In genomic region chr3:39361252-39361927, GRCh38 we compare ENCODE assay signal across 12 cellular contexts. TPM values are rescaled to one million over a fixed set of nuclear protein-coding genes. Genes with fewer than 3 reads are reported as not detected.
DNase-seq lines count a peak whose midpoint lies in the region; ATAC-seq and TF ChIP-seq lines count a peak whose summit lies in the region.
"Had no signal": no experiment of that assay in that cellular context is flagged by ENCODE, and none has a peak within 500 bp of the region (broad histone marks: within the 10 kb centered on the region; RNA-seq: fewer than 3 reads in every experiment).

No MANE protein-coding gene starts in this region.

- H3K9me3 ChIP-seq in mucosa of descending colon: no peaks in the 10 kb centered on the region
- H3K9me3 ChIP-seq: testis had no signal

- POLR2A ChIA-PET in activated CD4-positive, alpha-beta T cell treated with anti-CD3 and anti-CD28 coated beads, Interleukin-2, amount 10 ng/mL, durations not matched to agents 7 days and 5 days (lab: Charles Lee): interaction anchor here (0.6 kb wide), 1 partner anchor 255 kb away, joined by 3 read pairs; no protein-coding TSS in a partner anchor

- H3K4me1 ChIP-seq in mucosa of descending colon (ENCODE audit: low read depth): no peaks in the 10 kb centered on the region
- H3K4me1 ChIP-seq: parathyroid adenoma, testis had no signal

- TF ChIP-seq CTCF in mucosa of descending colon (IDR thresholded peaks at IDR 0.05) (no peak), omental fat pad (IDR thresholded peaks at IDR 0.05) (no peak)

- H3K36me3 Mint-ChIP-seq in activated CD4-positive, alpha-beta T cell treated with anti-CD3 and anti-CD28 coated beads, Interleukin-2, amount 10 ng/mL, durations not matched to agents 7 days and 5 days (ENCODE audit: low read depth): peaks cover 18% of the 10 kb centered on the region

- DNase-seq in GF-D8 (lab: John Stamatoyannopoulos, UW) (peak; percentile 90), mucosa of descending colon (no peak), omental fat pad (ENCODE audit: low spot score) (no peak), middle frontal gyrus (ENCODE audit: extremely low spot score, low spot score) (no peak), hippocampal formation (lab: John Stamatoyannopoulos, UW) (no peak)
- DNase-seq in activated CD4-positive, alpha-beta T cell treated with anti-CD3 and anti-CD28 coated beads, Interleukin-2, amount 10 ng/mL, durations not matched to agents 7 days and 5 days: peak; percentile 69
- DNase-seq: testis had no signal

- no peaks in the 10 kb centered on the region for H3K36me3 ChIP-seq in mucosa of descending colon (ENCODE audit: low read depth)
- H3K36me3 ChIP-seq: cardiac muscle cell had no signal

- peaks cover 62% of the 10 kb centered on the region for H3K4me1 Mint-ChIP-seq in activated CD4-positive, alpha-beta T cell treated with anti-CD3 and anti-CD28 coated beads, Interleukin-2, amount 10 ng/mL, durations not matched to agents 7 days and 5 days

- peak overlapping the region; percentile 59 for H3K4me3 Mint-ChIP-seq in activated CD4-positive, alpha-beta T cell treated with anti-CD3 and anti-CD28 coated beads, Interleukin-2, amount 10 ng/mL, durations not matched to agents 7 days and 5 days

- intact Hi-C loops in mucosa of descending colon (cut with DNase I, micrococcal nuclease): no loop called here

- ATAC-seq in HG02759 (IDR thresholded peaks at IDR 0.05; ENCODE audit: unreplicated experiment): peak; percentile 72
- peak; percentile 25 for ATAC-seq in mucosa of descending colon
- no peak for ATAC-seq in omental fat pad (ENCODE audit: low FRiP score)
- ATAC-seq in HG03135 (IDR thresholded peaks at IDR 0.05; ENCODE audit: unreplicated experiment): no peak

- H3K9me3 Mint-ChIP-seq in activated CD4-positive, alpha-beta T cell treated with anti-CD3 and anti-CD28 coated beads, Interleukin-2, amount 10 ng/mL, durations not matched to agents 7 days and 5 days: peaks cover 12% of the 10 kb centered on the region

- H3K4me3 ChIP-seq in mucosa of descending colon: no peak overlapping the region
- H3K4me3 ChIP-seq: cardiac muscle cell, testis had no signal

- CTCF ChIA-PET in activated CD4-positive, alpha-beta T cell treated with anti-CD3 and anti-CD28 coated beads, Interleukin-2, amount 10 ng/mL, durations not matched to agents 7 days and 5 days (lab: Charles Lee): interaction anchor here (1.1 to 1.6 kb wide), 8 partner anchors 9 to 165 kb away, joined by 3 to 8 read pairs (median 4); partner anchors contain the start of gene RPSA

- H3K27ac Mint-ChIP-seq in activated CD4-positive, alpha-beta T cell treated with anti-CD3 and anti-CD28 coated beads, Interleukin-2, amount 10 ng/mL, durations not matched to agents 7 days and 5 days: peak overlapping the region; percentile 59

- peaks cover 24% of the 10 kb centered on the region for H3K27me3 Mint-ChIP-seq in activated CD4-positive, alpha-beta T cell treated with anti-CD3 and anti-CD28 coated beads, Interleukin-2, amount 10 ng/mL, durations not matched to agents 7 days and 5 days

RNA-seq across cellular contexts. Expression of gene SLC25A38, which starts 21.8 kb away (rescaled TPM):
- total RNA-seq in activated CD4-positive, alpha-beta T cell treated with anti-CD3 and anti-CD28 coated beads, Interleukin-2, amount 10 ng/mL, durations not matched to agents 7 days and 5 days: 10 to 100 TPM; 34.0 to 35.1 TPM
- total RNA-seq in mucosa of descending colon (10 to 100 TPM; 29.3 to 35.3 (median 34.4) TPM), omental fat pad (10 to 100 TPM; 18.8 to 25.7 (median 22.8) TPM)

RNA-seq across cellular contexts. Expression of gene CCR8, which starts 31.9 kb away (rescaled TPM):
- total RNA-seq in activated CD4-positive, alpha-beta T cell treated with anti-CD3 and anti-CD28 coated beads, Interleukin-2, amount 10 ng/mL, durations not matched to agents 7 days and 5 days: 1 to 10 TPM in 1 of 2 experiments, under 1 TPM in 1; 0.74 to 1.9 TPM
- total RNA-seq in mucosa of descending colon (under 1 TPM in 1 of 3 donors, not detected in 2; 0.36 TPM), omental fat pad (not detected)
- total RNA-seq: cardiac muscle cell, M059J, testis had no signal

RNA-seq across cellular contexts. Expression of gene RPSA, which starts 45.1 kb away (rescaled TPM):
- 1,000 to 10,000 TPM; 1,760 to 1,774 TPM for total RNA-seq in activated CD4-positive, alpha-beta T cell treated with anti-CD3 and anti-CD28 coated beads, Interleukin-2, amount 10 ng/mL, durations not matched to agents 7 days and 5 days
- total RNA-seq in mucosa of descending colon (1,000 to 10,000 TPM in 1 of 3 donors, 100 to 1,000 TPM in 2; 692 to 1,050 (median 908) TPM), omental fat pad (1,000 to 10,000 TPM in 2 of 4 donors, 100 to 1,000 TPM in 2; 890 to 1,192 (median 1,008) TPM)

Comparison
In these comparisons a context has a peak if more than half of its experiments do, and no peak if none do; other contexts are left out.
1. DNase-seq: peak in GF-D8 (single experiment) and activated CD4-positive, alpha-beta T cell treated with anti-CD3 and anti-CD28 coated beads, Interleukin-2, amount 10 ng/mL, durations not matched to agents 7 days and 5 days (single experiment); none in mucosa of descending colon (0 of 3), omental fat pad (single experiment), middle frontal gyrus (single experiment) and hippocampal formation (0 of 2).
2. ATAC-seq: peak in HG02759 (single experiment) and mucosa of descending colon (single experiment); none in omental fat pad (single experiment) and HG03135 (single experiment).